28 cellular contexts compared by ENCODE assay signal in the genomic region with DNA sequence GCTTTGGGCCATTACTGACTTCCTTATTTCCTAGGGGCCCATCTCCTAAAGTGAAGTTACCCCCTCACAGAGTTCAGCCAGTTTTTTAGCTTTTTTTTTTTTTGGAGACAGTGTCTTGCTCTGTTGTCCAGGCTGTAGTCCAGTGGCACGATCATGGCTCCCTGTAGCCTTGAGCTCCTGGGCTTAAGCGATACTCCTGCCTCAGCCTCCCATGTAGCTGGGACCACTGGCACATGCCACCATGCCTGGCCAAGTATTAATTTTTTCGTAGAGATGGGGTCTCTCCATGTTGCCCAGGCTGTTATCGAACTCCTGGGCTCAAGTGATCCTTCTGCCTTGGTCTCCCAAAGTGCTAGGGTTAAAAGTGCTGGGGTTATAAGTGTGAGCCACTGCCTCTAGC. TPM values are rescaled to one million over a fixed set of nuclear protein-coding genes. Genes with fewer than 3 reads are reported as not detected.
"Had no signal": no experiment of that assay in that cellular context is flagged by ENCODE, and none has a peak within 500 bp of the region (broad histone marks: within the 10 kb centered on the region; RNA-seq: fewer than 3 reads in every experiment).

No MANE protein-coding gene starts in this region.

- H3K4me3 ChIP-seq: esophagus muscularis mucosa, gastrocnemius medialis had no signal

- H3K4me1 Mint-ChIP-seq: activated CD4-positive, alpha-beta memory T cell treated with anti-CD3 and anti-CD28 coated beads, Interleukin-2, amount 10 ng/mL, durations not matched to agents 7 days and 5 days; activated CD4-positive, alpha-beta T cell treated with anti-CD3 and anti-CD28 coated beads, Interleukin-2, amount 10 ng/mL, durations not matched to agents 7 days and 5 days; central memory CD8-positive, alpha-beta T cell had no signal

- H3K4me3 Mint-ChIP-seq: activated CD4-positive, alpha-beta memory T cell treated with anti-CD3 and anti-CD28 coated beads, Interleukin-2, amount 10 ng/mL, durations not matched to agents 7 days and 5 days; activated CD4-positive, alpha-beta T cell treated with anti-CD3 and anti-CD28 coated beads, Interleukin-2, amount 10 ng/mL, durations not matched to agents 7 days and 5 days; activated naive CD8-positive, alpha-beta T cell; activated T-cell treated with anti-CD3 and anti-CD28 coated beads, Interleukin-2, amount 50 U/mL, for 24 hours; activated T-cell treated with anti-CD3 and anti-CD28 coated beads, Interleukin-2, amount 50 U/mL, for 72 hours; central memory CD8-positive, alpha-beta T cell; effector memory CD8-positive, alpha-beta T cell had no signal

- H3K9me3 ChIP-seq: esophagus muscularis mucosa, gastrocnemius medialis had no signal

- H3K36me3 Mint-ChIP-seq: activated naive CD8-positive, alpha-beta T cell had no signal

- H3K4me1 ChIP-seq: foreskin keratinocyte had no signal

- H3K36me3 ChIP-seq: brain microvascular endothelial cell, esophagus muscularis mucosa, gastrocnemius medialis had no signal

- ATAC-seq: activated T-cell treated with anti-CD3 and anti-CD28 coated beads, Interleukin-2, amount 50 U/mL, for 72 hours; effector memory CD8-positive, alpha-beta T cell; foreskin keratinocyte; gastrocnemius medialis had no signal

- H3K27ac ChIP-seq: brain microvascular endothelial cell, esophagus muscularis mucosa, foreskin keratinocyte, gastrocnemius medialis had no signal

- DNase-seq: activated CD4-positive, alpha-beta memory T cell treated with anti-CD3 and anti-CD28 coated beads, Interleukin-2, amount 10 ng/mL, durations not matched to agents 7 days and 5 days; activated CD4-positive, alpha-beta T cell treated with anti-CD3 and anti-CD28 coated beads for 1 hour; activated CD4-positive, alpha-beta T cell treated with anti-CD3 and anti-CD28 coated beads for 4 hours; activated CD4-positive, alpha-beta T cell treated with anti-CD3 and anti-CD28 coated beads, Interleukin-2, amount 10 ng/mL, durations not matched to agents 7 days and 5 days; activated CD4-positive, alpha-beta T cell treated with anti-CD3 and anti-CD28 coated beads, Interleukin-2, amount 50 U/mL, for 4 hours; activated CD8-positive, alpha-beta memory T cell treated with anti-CD3 and anti-CD28 coated beads, Interleukin-2, amount 50 U/mL, for 48 hours; activated gamma-delta T cell; activated naive CD4-positive, alpha-beta T cell; activated naive CD4-positive, alpha-beta T cell treated with anti-CD3 and anti-CD28 coated beads, Interleukin-2, amount 50 U/mL, for 16 hours; activated T-cell treated with anti-CD3 and anti-CD28 coated beads for 4 hours; activated T-cell treated with anti-CD3 and anti-CD28 coated beads, Interleukin-2, amount 50 U/mL, for 24 hours; activated T-cell treated with anti-CD3 and anti-CD28 coated beads, Interleukin-2, amount 50 U/mL, for 72 hours; amniotic stem cell; anterior cingulate cortex; brain microvascular endothelial cell; cortex of kidney; dermis blood vessel endothelial cell; effector CD4-positive, alpha-beta T cell; effector memory CD8-positive, alpha-beta T cell; erythroblast; foreskin keratinocyte; gastrocnemius medialis; glutamatergic neuron; T-helper 2 cell had no signal

- H3K27me3 ChIP-seq: brain microvascular endothelial cell, esophagus muscularis mucosa, gastrocnemius medialis had no signal

- H3K9me3 Mint-ChIP-seq: activated CD4-positive, alpha-beta memory T cell treated with anti-CD3 and anti-CD28 coated beads, Interleukin-2, amount 10 ng/mL, durations not matched to agents 7 days and 5 days; activated CD4-positive, alpha-beta T cell treated with anti-CD3 and anti-CD28 coated beads, Interleukin-2, amount 10 ng/mL, durations not matched to agents 7 days and 5 days; activated T-cell treated with anti-CD3 and anti-CD28 coated beads, Interleukin-2, amount 50 U/mL, for 24 hours; activated T-cell treated with anti-CD3 and anti-CD28 coated beads, Interleukin-2, amount 50 U/mL, for 72 hours; central memory CD8-positive, alpha-beta T cell; effector memory CD8-positive, alpha-beta T cell had no signal

- H3K27me3 Mint-ChIP-seq: activated naive CD8-positive, alpha-beta T cell; activated T-cell treated with anti-CD3 and anti-CD28 coated beads, Interleukin-2, amount 50 U/mL, for 24 hours had no signal

- H3K27ac Mint-ChIP-seq: activated CD4-positive, alpha-beta memory T cell treated with anti-CD3 and anti-CD28 coated beads, Interleukin-2, amount 10 ng/mL, durations not matched to agents 7 days and 5 days; activated CD4-positive, alpha-beta T cell treated with anti-CD3 and anti-CD28 coated beads, Interleukin-2, amount 10 ng/mL, durations not matched to agents 7 days and 5 days; activated naive CD8-positive, alpha-beta T cell; activated T-cell treated with anti-CD3 and anti-CD28 coated beads, Interleukin-2, amount 50 U/mL, for 24 hours; activated T-cell treated with anti-CD3 and anti-CD28 coated beads, Interleukin-2, amount 50 U/mL, for 72 hours had no signal

RNA-seq across cellular contexts. Expression of gene IL34, which starts 49.2 kb away (rescaled TPM):
- total RNA-seq: activated CD4-positive, alpha-beta memory T cell treated with anti-CD3 and anti-CD28 coated beads, Interleukin-2, amount 10 ng/mL, durations not matched to agents 7 days and 5 days; activated CD4-positive, alpha-beta T cell treated with anti-CD3 and anti-CD28 coated beads, Interleukin-2, amount 10 ng/mL, durations not matched to agents 7 days and 5 days; T-helper 1 cell treated with Interleukin-12 subunit alpha and Interleukin-12 subunit beta and Interleukin-4 antibody, amounts not matched to agents 30 ng/mL and 1 ng/mL, for 36 hours had no signal
